In genomic region chr1:150072959-150073358, GRCh38 we compare ENCODE assay signal across 1 cellular context.
TF ChIP-seq lines count a peak whose summit lies in the region.

No MANE protein-coding gene starts in this region.

TF ChIP-seq in Ishikawa, 13 proteins besides CTCF, POLR2A, EP300 and RAD21 (continued from another document):
- TF ChIP-seq REST (IDR thresholded peaks at IDR 0.05; ENCODE audit: low read depth) (no peak), EGR1 (IDR thresholded peaks at IDR 0.05) (no peak), TEAD4 (IDR thresholded peaks at IDR 0.05) (no peak), TCF12 (IDR thresholded peaks at IDR 0.05; ENCODE audit: low read depth) (no peak)
